In the genomic region with DNA sequence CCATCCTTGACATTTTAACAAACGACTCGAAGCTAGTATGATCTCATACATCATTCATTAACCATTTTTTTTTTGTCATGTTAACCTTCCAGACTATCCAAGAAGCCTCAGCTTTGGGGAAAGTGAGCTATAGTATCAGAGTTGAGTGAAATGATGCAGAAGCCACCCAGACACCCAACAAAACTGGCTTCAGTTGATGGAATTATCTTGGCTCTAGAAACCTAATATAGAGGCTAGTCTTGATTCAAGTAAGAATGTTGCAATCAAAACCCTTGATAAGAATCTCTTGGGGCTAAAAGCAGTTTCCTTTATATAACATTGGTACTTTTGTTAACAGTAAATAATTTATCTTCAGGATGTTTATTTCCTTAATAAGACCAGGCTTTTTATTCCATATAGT, we compare ENCODE assay signal across 22 cellular contexts.
"Had no signal": no experiment of that assay in that cellular context is flagged by ENCODE, and none has a peak within 500 bp of the region (broad histone marks: within the 10 kb centered on the region; RNA-seq: fewer than 3 reads in every experiment).

No MANE protein-coding gene starts in this region.

- H3K4me1 ChIP-seq: esophagus squamous epithelium, foreskin keratinocyte, psoas muscle, right lobe of liver, uterus had no signal

- DNase-seq: activated CD4-positive, alpha-beta T cell treated with anti-CD3 and anti-CD28 coated beads, Interleukin-2, amount 10 ng/mL, durations not matched to agents 7 days and 5 days; activated CD8-positive, alpha-beta memory T cell treated with anti-CD3 and anti-CD28 coated beads, Interleukin-2, amount 50 U/mL, for 4 hours; activated CD8-positive, alpha-beta T cell treated with anti-CD3 and anti-CD28 coated beads, Interleukin-2, amount 10 ng/mL, durations not matched to agents 7 days and 5 days; activated effector memory CD4-positive, alpha-beta T cell treated with anti-CD3 and anti-CD28 coated beads, Interleukin-2, amount 50 U/mL, for 16 hours; activated naive CD4-positive, alpha-beta T cell treated with anti-CD3 and anti-CD28 coated beads, Interleukin-2, amount 50 U/mL, for 16 hours; activated T-cell treated with anti-CD3 and anti-CD28 coated beads, Interleukin-2, amount 50 U/mL, for 72 hours; effector memory CD4-positive, alpha-beta T cell; esophagus squamous epithelium; kidney glomerular epithelial cell; naive thymus-derived CD8-positive, alpha-beta T cell; psoas muscle; right lobe of liver; small intestine; stimulated activated CD4-positive, alpha-beta T cell treated with anti-CD3 and anti-CD28 coated beads, Interleukin-15, amount 100 ng/mL, for 24 hours; stimulated activated CD4-positive, alpha-beta T cell treated with anti-CD3 and anti-CD28 coated beads, Interleukin-2, amount 100 ng/mL, for 48 hours; uterus had no signal

- H3K27ac ChIP-seq: cardiac muscle cell, esophagus squamous epithelium, foreskin keratinocyte, heart left ventricle, psoas muscle, right lobe of liver, tibial nerve, uterus had no signal

- H3K27me3 ChIP-seq: adrenal gland, cardiac muscle cell, esophagus squamous epithelium, foreskin keratinocyte, heart left ventricle, right lobe of liver, tibial nerve, uterus had no signal

- ATAC-seq: activated CD4-positive, CD25-positive, alpha-beta regulatory T cell treated with anti-CD3 and anti-CD28 coated beads, Interleukin-2, amount 50 U/mL, for 24 hours; activated CD8-positive, alpha-beta T cell treated with anti-CD3 and anti-CD28 coated beads, Interleukin-2, amount 10 ng/mL, durations not matched to agents 7 days and 5 days; activated T-cell treated with anti-CD3 and anti-CD28 coated beads, Interleukin-2, amount 50 U/mL, for 72 hours; naive thymus-derived CD8-positive, alpha-beta T cell had no signal

- H3K9me3 ChIP-seq: adrenal gland, esophagus squamous epithelium, heart left ventricle, psoas muscle, right lobe of liver, tibial nerve, uterus had no signal

- H3K4me3 ChIP-seq: adrenal gland, cardiac muscle cell, esophagus squamous epithelium, heart left ventricle, psoas muscle, right lobe of liver, tibial nerve, uterus had no signal

- H3K36me3 ChIP-seq: uterus had no signal
